In genomic region chr2:228782281-228782680, GRCh38 we compare ENCODE assay signal across 29 cellular contexts.
"Had no signal": no experiment of that assay in that cellular context is flagged by ENCODE, and none has a peak within 500 bp of the region (broad histone marks: within the 10 kb centered on the region; RNA-seq: fewer than 3 reads in every experiment).

No MANE protein-coding gene starts in this region.

- H3K4me3 ChIP-seq: stomach, suprapubic skin, testis, thoracic aorta, thyroid gland, tibial artery, tibial nerve, transverse colon, upper lobe of left lung, upper lobe of right lung, uterus, vagina had no signal

- H3K4me3 Mint-ChIP-seq: stimulated activated effector memory CD8-positive, alpha-beta T cell treated with anti-CD3 and anti-CD28 coated beads, Interleukin-12 subunit alpha, Interleukin-12 subunit beta, amount 100 ng/mL, for 72 hours; stimulated activated memory B cell treated with anti-CD40 and anti-IgM and Interleukin-4, amounts not matched to agents 10 μg/mL and 1 μg/mL and 100 μg/mL, for 72 hours; stimulated activated naive B cell treated with anti-CD40 and anti-IgM and Interleukin-4, amounts not matched to agents 10 μg/mL and 1 μg/mL and 100 μg/mL, for 72 hours; stimulated activated naive CD8-positive, alpha-beta T cell treated with anti-CD3 and anti-CD28 coated beads, Interleukin-15, amount 100 ng/mL, for 72 hours; stimulated activated naive CD8-positive, alpha-beta T cell treated with anti-CD3 and anti-CD28 coated beads, Interleukin-15, Interleukin-2, amounts not matched to agents 100 ng/mL and 50 ng/mL, for 24 hours; type B pancreatic cell had no signal

- H3K27me3 Mint-ChIP-seq: stimulated activated memory B cell treated with anti-CD40 and anti-IgM and Interleukin-4, amounts not matched to agents 10 μg/mL and 1 μg/mL and 100 μg/mL, for 72 hours; stimulated activated naive B cell treated with anti-CD40 and anti-IgM and Interleukin-4, amounts not matched to agents 10 μg/mL and 1 μg/mL and 100 μg/mL, for 72 hours; stimulated activated naive CD8-positive, alpha-beta T cell treated with anti-CD3 and anti-CD28 coated beads, Interleukin-15, amount 100 ng/mL, for 72 hours; stimulated activated naive CD8-positive, alpha-beta T cell treated with anti-CD3 and anti-CD28 coated beads, Interleukin-15, Interleukin-2, amounts not matched to agents 100 ng/mL and 50 ng/mL, for 24 hours had no signal

- FAIRE-seq: urothelium cell line had no signal

- H3K9me3 ChIP-seq: stomach, suprapubic skin, testis, thoracic aorta, thyroid gland, tibial artery, tibial nerve, transverse colon, upper lobe of left lung, upper lobe of right lung, uterus, vagina had no signal

- H3K9me3 Mint-ChIP-seq: type B pancreatic cell had no signal

- H3K27ac Mint-ChIP-seq: stimulated activated effector memory CD8-positive, alpha-beta T cell treated with anti-CD3 and anti-CD28 coated beads, Interleukin-12 subunit alpha, Interleukin-12 subunit beta, amount 100 ng/mL, for 72 hours; stimulated activated memory B cell treated with anti-CD40 and anti-IgM and Interleukin-4, amounts not matched to agents 10 μg/mL and 1 μg/mL and 100 μg/mL, for 72 hours; stimulated activated naive B cell treated with anti-CD40 and anti-IgM and Interleukin-4, amounts not matched to agents 10 μg/mL and 1 μg/mL and 100 μg/mL, for 72 hours; stimulated activated naive CD8-positive, alpha-beta T cell treated with anti-CD3 and anti-CD28 coated beads, Interleukin-15, amount 100 ng/mL, for 72 hours; stimulated activated naive CD8-positive, alpha-beta T cell treated with anti-CD3 and anti-CD28 coated beads, Interleukin-15, Interleukin-2, amounts not matched to agents 100 ng/mL and 50 ng/mL, for 24 hours; type B pancreatic cell had no signal

- H3K36me3 ChIP-seq: stomach, suprapubic skin, thoracic aorta, thyroid gland, tibial artery, tibial nerve, transverse colon, upper lobe of left lung, upper lobe of right lung, uterus, vagina had no signal

- DNase-seq: stimulated activated CD4-positive, alpha-beta T cell treated with anti-CD3 and anti-CD28 coated beads, Interleukin-2, amount 100 ng/mL, for 48 hours; stimulated activated CD4-positive, alpha-beta T cell treated with anti-CD3 and anti-CD28 coated beads, Interleukin-4, amount 100 ng/mL, for 1 hour; stimulated activated CD4-positive, alpha-beta T cell treated with anti-CD3 and anti-CD28 coated beads, Interleukin-4, amount 100 ng/mL, for 24 hours; stimulated activated CD4-positive, alpha-beta T cell treated with anti-CD3 and anti-CD28 coated beads, Interleukin-4, amount 100 ng/mL, for 4 hours; stimulated activated CD8-positive, alpha-beta memory T cell treated with anti-CD3 and anti-CD28 coated beads, Interleukin-4, amount 100 ng/mL, for 48 hours; stimulated activated naive B cell treated with anti-CD40 and anti-IgM and Interleukin-4, amounts not matched to agents 10 μg/mL and 1 μg/mL and 100 μg/mL, for 72 hours; stimulated activated naive CD4-positive, alpha-beta T cell; stimulated activated naive CD4-positive, alpha-beta T cell treated with Interleukin-2 at 50 U/mL for 16 hours; stimulated activated naive CD8-positive, alpha-beta T cell treated with anti-CD3 and anti-CD28 coated beads, Interleukin-15, amount 100 ng/mL, for 72 hours; stimulated activated naive CD8-positive, alpha-beta T cell treated with anti-CD3 and anti-CD28 coated beads, Interleukin-15, Interleukin-2, amounts not matched to agents 100 U/mL and 50 U/mL, for 24 hours; stomach; substantia nigra; testis; thyroid gland; tibial artery; transverse colon; trophoblast cell; upper lobe of left lung; upper lobe of right lung; uterus had no signal

- H3K36me3 Mint-ChIP-seq: stimulated activated effector memory CD8-positive, alpha-beta T cell treated with anti-CD3 and anti-CD28 coated beads, Interleukin-12 subunit alpha, Interleukin-12 subunit beta, amount 100 ng/mL, for 72 hours; stimulated activated memory B cell treated with anti-CD40 and anti-IgM and Interleukin-4, amounts not matched to agents 10 μg/mL and 1 μg/mL and 100 μg/mL, for 72 hours; stimulated activated naive B cell treated with anti-CD40 and anti-IgM and Interleukin-4, amounts not matched to agents 10 μg/mL and 1 μg/mL and 100 μg/mL, for 72 hours; type B pancreatic cell had no signal

- H3K4me1 Mint-ChIP-seq: stimulated activated effector memory CD8-positive, alpha-beta T cell treated with anti-CD3 and anti-CD28 coated beads, Interleukin-12 subunit alpha, Interleukin-12 subunit beta, amount 100 ng/mL, for 72 hours; stimulated activated memory B cell treated with anti-CD40 and anti-IgM and Interleukin-4, amounts not matched to agents 10 μg/mL and 1 μg/mL and 100 μg/mL, for 72 hours; stimulated activated naive B cell treated with anti-CD40 and anti-IgM and Interleukin-4, amounts not matched to agents 10 μg/mL and 1 μg/mL and 100 μg/mL, for 72 hours; stimulated activated naive CD8-positive, alpha-beta T cell treated with anti-CD3 and anti-CD28 coated beads, Interleukin-15, amount 100 ng/mL, for 72 hours had no signal

- ATAC-seq: stimulated activated effector memory CD8-positive, alpha-beta T cell treated with anti-CD3 and anti-CD28 coated beads, Interleukin-12 subunit alpha, Interleukin-12 subunit beta, amount 100 ng/mL, for 72 hours; stimulated activated memory B cell treated with anti-CD40 and anti-IgM and Interleukin-4, amounts not matched to agents 10 μg/mL and 1 μg/mL and 100 μg/mL, for 72 hours; stimulated activated naive B cell treated with anti-CD40 and anti-IgM and Interleukin-4, amounts not matched to agents 10 μg/mL and 1 μg/mL and 100 μg/mL, for 72 hours; stimulated activated naive CD8-positive, alpha-beta T cell treated with anti-CD3 and anti-CD28 coated beads, Interleukin-15, amount 100 ng/mL, for 72 hours; stimulated activated naive CD8-positive, alpha-beta T cell treated with anti-CD3 and anti-CD28 coated beads, Interleukin-15, Interleukin-2, amounts not matched to agents 100 U/mL and 50 U/mL, for 24 hours; upper lobe of right lung had no signal

- H3K4me1 ChIP-seq: stomach, suprapubic skin, testis, thyroid gland, tibial artery, tibial nerve, transverse colon, upper lobe of right lung, uterus, vagina had no signal

- H3K27ac ChIP-seq: stomach, suprapubic skin, testis, thoracic aorta, thyroid gland, tibial artery, tibial nerve, transverse colon, upper lobe of left lung, upper lobe of right lung, uterus, vagina had no signal

- H3K27me3 ChIP-seq: stomach, suprapubic skin, testis, thyroid gland, tibial artery, tibial nerve, transverse colon, upper lobe of left lung, upper lobe of right lung, uterus, vagina had no signal
